Comparison of ENCODE assay signal across 17 cellular contexts in the genomic region with DNA sequence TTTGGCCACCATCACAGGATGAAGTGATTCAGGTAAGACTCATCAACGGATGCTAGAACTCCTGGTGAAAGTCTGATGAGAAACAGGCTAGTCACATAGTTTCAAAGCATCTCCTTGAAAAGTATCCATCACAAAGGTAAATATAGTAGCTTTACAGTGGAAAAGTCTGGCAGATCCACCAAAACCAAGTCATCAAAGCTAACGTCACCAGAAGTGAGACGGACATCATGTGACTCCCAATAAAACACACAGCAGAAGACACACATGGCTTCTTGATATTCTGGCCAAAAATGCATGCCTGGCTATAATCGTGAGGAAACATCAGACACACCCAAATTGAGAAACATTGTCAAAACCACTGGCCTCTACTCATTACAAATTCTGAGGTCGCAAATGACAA. TPM values are rescaled to one million over a fixed set of nuclear protein-coding genes. Genes with fewer than 3 reads are reported as not detected.
DNase-seq lines count a peak whose midpoint lies in the region; ATAC-seq, FAIRE-seq and TF ChIP-seq lines count a peak whose summit lies in the region.
"Had no signal": no experiment of that assay in that cellular context is flagged by ENCODE, and none has a peak within 500 bp of the region (broad histone marks: within the 10 kb centered on the region; RNA-seq: fewer than 3 reads in every experiment).

No MANE protein-coding gene starts in this region.

- H3K79me2 ChIP-seq in OCI-LY7 (ENCODE audit: insufficient read depth, low read depth, low read length), result no peaks in the 10 kb centered on the region
- H3K79me2 ChIP-seq: hepatocyte had no signal

- peaks cover 37% of the 10 kb centered on the region for H3K4me1 ChIP-seq in OCI-LY7 (ENCODE audit: insufficient read depth, low read length, poor library complexity, severe bottlenecking)

- no TSS peak for BruUV-seq in OCI-LY7 (replicated peaks; lab: Mats Ljungman, UMichigan)

- no peak overlapping the region for H3K27ac ChIP-seq in OCI-LY7 (ENCODE audit: low read depth, low read length, poor library complexity, severe bottlenecking)
- H3K27ac ChIP-seq: cardiac muscle cell, hepatocyte, KMS-11 had no signal

- H3K9me3 ChIP-seq in OCI-LY7 (ENCODE audit: low read length), result no peaks in the 10 kb centered on the region

- no peaks in the 10 kb centered on the region for H3K9me2 ChIP-seq in OCI-LY7 (ENCODE audit: insufficient read depth, low read length)

- in situ Hi-C loops in KBM-7 (cut with MboI; ENCODE audit: low pct_unique_long_range_greater_than_20kb, low sequenced_read_pairs), result no loop called here

- peaks cover 8% of the 10 kb centered on the region for H3K36me3 ChIP-seq in bronchial epithelial cell (ENCODE audit: control insufficient read depth, insufficient read depth, low read length)
- H3K36me3 ChIP-seq in OCI-LY7 (ENCODE audit: insufficient read depth, low read length), result no peaks in the 10 kb centered on the region

- no peaks in the 10 kb centered on the region for H3K27me3 ChIP-seq in bronchial epithelial cell (ENCODE audit: control insufficient read depth, insufficient read depth, low read length)
- H3K27me3 ChIP-seq: cardiac muscle cell, hepatocyte had no signal

- CTCF ChIA-PET in OCI-LY7 (lab: Charles Lee; ENCODE audit: unreplicated experiment), result no interaction called here

- intact Hi-C loops in sciatic nerve (cut with DNase I) (no loop called here), OCI-LY7 (cut with micrococcal nuclease; ENCODE audit: unreplicated experiment) (no loop called here)

- no peak overlapping the region for H2AFZ ChIP-seq in OCI-LY7 (ENCODE audit: low read length)
- H2AFZ ChIP-seq: hepatocyte had no signal

- no peak overlapping the region for H3K4me2 ChIP-seq in OCI-LY7 (ENCODE audit: low read length)
- H3K4me2 ChIP-seq: hepatocyte, KMS-11 had no signal

- DNase-seq in EL, result peak; percentile 40
- DNase-seq in M059J (ENCODE audit: low read depth), result peak; percentile 76
- DNase-seq in bronchial epithelial cell (ENCODE audit: low read depth), result peak; percentile 96
- DNase-seq in sciatic nerve (ENCODE audit: low spot score), result no peak
- DNase-seq in KBM-7, result no peak
- no peak for DNase-seq in NCI-H128 (lab: John Stamatoyannopoulos, UW; ENCODE audit: unreplicated experiment)
- DNase-seq in OCI-LY7 (ENCODE audit: low spot score), result no peak
- DNase-seq: effector memory CD8-positive, alpha-beta T cell; GF-D8; naive thymus-derived CD8-positive, alpha-beta T cell; NCI-H1930; NCI-H526; stimulated activated CD4-positive, alpha-beta T cell treated with anti-CD3 and anti-CD28 coated beads, Interleukin-1b, Interleukin-23, amount 100 ng/mL, for 48 hours; T-helper 9 cell had no signal

- no peaks in the 10 kb centered on the region for H4K20me1 ChIP-seq in OCI-LY7 (ENCODE audit: insufficient read depth, low read length)

- FAIRE-seq in bronchial epithelial cell (lab: Jason Lieb, UNC), result no peak

- ATAC-seq in sciatic nerve, result peak; percentile 49
- ATAC-seq: effector memory CD8-positive, alpha-beta T cell; naive thymus-derived CD8-positive, alpha-beta T cell had no signal

- POLR2A ChIA-PET in OCI-LY7 (lab: Charles Lee), result interaction anchor here (0.7 to 1.2 kb wide), 2 partner anchors 27 to 186 kb away, joined by 4 to 9 read pairs; no protein-coding TSS in a partner anchor

- H3K4me3 ChIP-seq in bronchial epithelial cell (ENCODE audit: low read depth, low read length) (no peak overlapping the region), OCI-LY7 (ENCODE audit: low read depth, low read length, poor library complexity, severe bottlenecking) (no peak overlapping the region)
- H3K4me3 ChIP-seq: cardiac muscle cell, hepatocyte had no signal

- no peak for TF ChIP-seq CTCF in bronchial epithelial cell (IDR thresholded peaks at IDR 0.05; ENCODE audit: insufficient read depth, low read length, severe bottlenecking)
- TF ChIP-seq CTCF in OCI-LY7 (conservative IDR thresholded peaks at IDR 0.05; ENCODE audit: low read length), result no peak

RNA-seq across cellular contexts. Expression of a gene that starts 17.9 kb away (rescaled TPM):
- total RNA-seq in M059J (2014; rRNA removed; shearing (Covaris generic)), result 0.66 and 1.4 TPM in 2 replicates
- total RNA-seq in bronchial epithelial cell (0.79 and 1.2 TPM in 2 replicates), sciatic nerve (13.0 TPM), OCI-LY7 (2022) (0.06 TPM in 1 of 2 replicates, not detected in the other)
- not detected in 2 replicates for total RNA-seq in OCI-LY7 (2014; rRNA removed; shearing (Covaris generic))

RNA-seq across cellular contexts. Expression of a gene that starts 33.7 kb away (rescaled TPM):
- total RNA-seq in M059J (2014; rRNA removed; shearing (Covaris generic)), result 0.42 and 1.6 TPM in 2 replicates
- total RNA-seq in bronchial epithelial cell (1.6 and 2.0 TPM in 2 replicates), sciatic nerve (11.1 TPM), OCI-LY7 (2022) (2.9 and 4.5 TPM in 2 replicates)
- total RNA-seq in OCI-LY7 (2014; rRNA removed; shearing (Covaris generic)), result 2.2 and 2.7 TPM in 2 replicates

Comparison
In these comparisons a context has a peak if more than half of its experiments do, and no peak if none do; other contexts are left out.
1. DNase-seq: peak in EL (single experiment), M059J (single experiment) and bronchial epithelial cell (single experiment); none in sciatic nerve (single experiment), KBM-7 (single experiment), NCI-H128 (single experiment) and OCI-LY7 (single experiment).